1 cellular context compared by ENCODE assay signal in the genomic region with DNA sequence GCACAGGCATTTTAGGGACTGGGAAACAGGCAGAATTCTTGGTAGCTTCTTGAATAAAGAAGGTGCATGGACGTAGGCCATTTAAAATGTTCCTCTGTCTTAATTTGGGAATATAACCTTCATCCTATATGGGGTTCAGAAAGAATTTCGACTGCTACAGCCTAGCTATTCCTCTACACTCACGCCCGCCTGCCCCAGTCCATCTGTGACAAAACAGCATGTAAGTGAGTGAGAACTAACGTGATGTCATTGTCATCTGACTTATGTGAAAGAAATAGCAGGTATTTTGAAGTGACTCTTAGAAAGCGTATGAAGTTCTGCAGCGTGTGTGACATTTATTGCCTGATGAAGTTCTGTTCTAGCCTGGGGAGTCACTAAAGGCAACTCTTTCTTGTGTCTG.
TF ChIP-seq lines count a peak whose summit lies in the region.

No MANE protein-coding gene starts in this region.

TF ChIP-seq in HepG2, 621 proteins besides CTCF, POLR2A, EP300 and RAD21:
- TF ChIP-seq THAP9 (CRISPR knock-in tag; IDR thresholded peaks at IDR 0.05; ENCODE audit: borderline replicate concordance): no peak
- 0 out of 2 replicates have a peak, but pooled peaks have one; percentile 43 for TF ChIP-seq CREB1 (IDR thresholded peaks at IDR 0.05)
- TF ChIP-seq CREB1 (CRISPR knock-in tag; IDR thresholded peaks at IDR 0.05): no peak
